Comparison of ENCODE assay signal across 17 cellular contexts in genomic region chr4:128162434-128162833, GRCh38.
DNase-seq lines count a peak whose midpoint lies in the region; ATAC-seq and TF ChIP-seq lines count a peak whose summit lies in the region.
"Had no signal": no experiment of that assay in that cellular context is flagged by ENCODE, and none has a peak within 500 bp of the region (broad histone marks: within the 10 kb centered on the region; RNA-seq: fewer than 3 reads in every experiment).

No MANE protein-coding gene starts in this region.

- no peak for ATAC-seq in HG03378 (IDR thresholded peaks at IDR 0.05; ENCODE audit: unreplicated experiment)
- ATAC-seq: left ventricle myocardium superior had no signal

- no peaks in the 10 kb centered on the region for H3K9me3 Mint-ChIP-seq in endothelial cell (ENCODE audit: unreplicated experiment)
- H3K9me3 Mint-ChIP-seq: activated CD4-positive, alpha-beta T cell treated with anti-CD3 and anti-CD28 coated beads, Interleukin-2, amount 10 ng/mL, durations not matched to agents 24 days and 14 days had no signal

- no peaks in the 10 kb centered on the region for H3K36me3 Mint-ChIP-seq in endothelial cell (ENCODE audit: low read depth, unreplicated experiment)

- CTCF ChIA-PET in PC-9 (lab: Charles Lee): no interaction called here

- peak overlapping the region; percentile 48 for H3K4me2 ChIP-seq in PC-9

- H3K27me3 ChIP-seq in PC-9 (ENCODE audit: insufficient read depth, low read depth) (no peaks in the 10 kb centered on the region), sigmoid colon (no peaks in the 10 kb centered on the region)
- H3K27me3 ChIP-seq: uterus had no signal

- H3K9ac ChIP-seq in ES-I3 (ENCODE audit: low read depth, low read length): peak overlapping the region; percentile 16; the same call in 1 of the 2 replicates

- H3F3A ChIP-seq in PC-9 (ENCODE audit: insufficient read depth, low read depth): peaks cover 15% of the 10 kb centered on the region

- H3K4me1 ChIP-seq in ES-I3 (ENCODE audit: insufficient read depth, low read length) (peaks cover 30% of the 10 kb centered on the region), PC-9 (replicated peaks; ENCODE audit: insufficient read depth) (peaks cover 28% of the 10 kb centered on the region), sigmoid colon (peaks cover 0 to 5% (median 2%) of the 10 kb centered on the region in 4 donors)
- H3K4me1 ChIP-seq: uterus had no signal

- no TSS peak for BruUV-seq in PC-9 (replicated peaks; lab: Mats Ljungman, UMichigan)

- intact Hi-C loops in PC-9 (cut with micrococcal nuclease; ENCODE audit: unreplicated experiment): loop anchor here (5.0 kb wide), 2 partner anchors 100 to 195 kb away; partner anchors contain the start of genes ABHD18, LARP1B and MFSD8
- intact Hi-C loops in sigmoid colon (cut with DNase I): no loop called here

- H3K4me1 Mint-ChIP-seq in endothelial cell (ENCODE audit: unreplicated experiment): peaks cover 13% of the 10 kb centered on the region
- H3K4me1 Mint-ChIP-seq: activated CD4-positive, alpha-beta T cell treated with anti-CD3 and anti-CD28 coated beads, Interleukin-2, amount 10 ng/mL, durations not matched to agents 24 days and 14 days had no signal

- peak in 1 of 2 experiments; percentile 35 for DNase-seq in PC-9
- no peak for DNase-seq in endothelial cell (ENCODE audit: low spot score)
- peak; percentile 7 for DNase-seq in myocyte (ENCODE audit: low read depth)
- no peak for DNase-seq in NCI-H524 (lab: John Stamatoyannopoulos, UW)
- DNase-seq in sigmoid colon: no peak
- DNase-seq in hypothalamus (lab: John Stamatoyannopoulos, UW): no peak
- DNase-seq: activated CD4-positive, alpha-beta T cell treated with anti-CD3 and anti-CD28 coated beads, Interleukin-2, amount 10 ng/mL, durations not matched to agents 24 days and 14 days; activated effector memory CD4-positive, alpha-beta T cell treated with Interleukin-2 at 50 U/mL for 16 hours; amniotic stem cell; left ventricle myocardium superior; NCI-H1436 treated with DMSO at 0.1 percent for 48 hours; NCI-H82; stimulated activated CD4-positive, alpha-beta T cell treated with anti-CD3 and anti-CD28 coated beads, Interleukin-4, amount 100 ng/mL, for 24 hours; uterus had no signal

- H3K27me3 Mint-ChIP-seq in endothelial cell (ENCODE audit: unreplicated experiment): no peaks in the 10 kb centered on the region
- H3K27me3 Mint-ChIP-seq: activated CD4-positive, alpha-beta T cell treated with anti-CD3 and anti-CD28 coated beads, Interleukin-2, amount 10 ng/mL, durations not matched to agents 24 days and 14 days had no signal

- no peaks in the 10 kb centered on the region for H3K9me3 ChIP-seq in ES-I3 (ENCODE audit: control insufficient read depth, insufficient read depth, low read length)
- H3K9me3 ChIP-seq in PC-9 (ENCODE audit: insufficient read depth, low read depth): 0 out of 2 replicates have a peak, but pooled peaks cover 5% of the 10 kb centered on the region
- no peaks in the 10 kb centered on the region for H3K9me3 ChIP-seq in sigmoid colon
- H3K9me3 ChIP-seq: uterus had no signal

- H3K4me3 Mint-ChIP-seq in endothelial cell (ENCODE audit: unreplicated experiment): no peak overlapping the region
- H3K4me3 Mint-ChIP-seq: activated CD4-positive, alpha-beta T cell treated with anti-CD3 and anti-CD28 coated beads, Interleukin-2, amount 10 ng/mL, durations not matched to agents 24 days and 14 days had no signal

- no peak for TF ChIP-seq POLR2A in sigmoid colon (IDR thresholded peaks at IDR 0.05)

- H3K36me3 ChIP-seq in ES-I3 (ENCODE audit: insufficient read depth, low read length) (no peaks in the 10 kb centered on the region), PC-9 (ENCODE audit: low read depth) (no peaks in the 10 kb centered on the region), sigmoid colon (no peaks in the 10 kb centered on the region)
- H3K36me3 ChIP-seq: uterus had no signal

- TF ChIP-seq EP300 in sigmoid colon (IDR thresholded peaks at IDR 0.05): no peak

- H3K4me3 ChIP-seq in PC-9: no peak overlapping the region
- H3K4me3 ChIP-seq in sigmoid colon: no peak overlapping the region
- H3K4me3 ChIP-seq: skin epidermis, uterus had no signal

- no peak overlapping the region for H2AFZ ChIP-seq in PC-9

- POLR2A ChIA-PET in PC-9 (lab: Charles Lee; ENCODE audit: unreplicated experiment): no interaction called here

- TF ChIP-seq CTCF in PC-9 (conservative IDR thresholded peaks at IDR 0.05) (no peak), endothelial cell (IDR thresholded peaks at IDR 0.05; ENCODE audit: unreplicated experiment) (no peak), sigmoid colon (IDR thresholded peaks at IDR 0.05) (no peak)

- WGBS in sigmoid colon, 2 donors: 93 to 94% methylated on average over 1 of the region's 1 CpG

- no peaks in the 10 kb centered on the region for H3K9me2 ChIP-seq in PC-9 (ENCODE audit: insufficient read depth)

- H3K27ac Mint-ChIP-seq in endothelial cell (ENCODE audit: unreplicated experiment): peak overlapping the region; percentile 88
- H3K27ac Mint-ChIP-seq: activated CD4-positive, alpha-beta T cell treated with anti-CD3 and anti-CD28 coated beads, Interleukin-2, amount 10 ng/mL, durations not matched to agents 24 days and 14 days had no signal

- no peaks in the 10 kb centered on the region for H3K79me2 ChIP-seq in PC-9 (ENCODE audit: low read depth)

- H3K27ac ChIP-seq in PC-9 (peak overlapping the region; percentile 70), sigmoid colon (no peak overlapping the region)
- H3K27ac ChIP-seq: skin epidermis, uterus had no signal

- H4K20me1 ChIP-seq in PC-9 (ENCODE audit: insufficient read depth): no peaks in the 10 kb centered on the region
